Comparison of ENCODE assay signal across 21 cellular contexts in genomic region chr2:64251497-64252277, GRCh38.
"Had no signal": no experiment of that assay in that cellular context is flagged by ENCODE, and none has a peak within 500 bp of the region (broad histone marks: within the 10 kb centered on the region; RNA-seq: fewer than 3 reads in every experiment).

No MANE protein-coding gene starts in this region.

- H3K4me1 Mint-ChIP-seq: stimulated activated memory B cell treated with anti-CD40 and anti-IgM and Interleukin-4, amounts not matched to agents 10 μg/mL and 1 μg/mL and 100 μg/mL, for 72 hours had no signal

- H3K27ac Mint-ChIP-seq: activated CD4-positive, alpha-beta memory T cell treated with anti-CD3 and anti-CD28 coated beads for 36 hours; activated naive CD8-positive, alpha-beta T cell treated with anti-CD3 and anti-CD28 coated beads for 36 hours; dendritic cell treated with granulocyte-macrophage colony-stimulating factor and Interleukin-4, amounts not matched to agents 40 ng/mL and 50 ng/mL, for 4 days; effector memory CD8-positive, alpha-beta T cell; mesothelial cell of epicardium; nephron; type B pancreatic cell had no signal

- ATAC-seq: effector memory CD8-positive, alpha-beta T cell; sciatic nerve; stimulated activated memory B cell treated with anti-CD40 and anti-IgM and Interleukin-4, amounts not matched to agents 10 μg/mL and 1 μg/mL and 100 μg/mL, for 72 hours had no signal

- H3K9me3 Mint-ChIP-seq: activated naive CD8-positive, alpha-beta T cell treated with anti-CD3 and anti-CD28 coated beads for 36 hours; dendritic cell treated with granulocyte-macrophage colony-stimulating factor and Interleukin-4, amounts not matched to agents 40 ng/mL and 50 ng/mL, for 4 days; effector memory CD8-positive, alpha-beta T cell; mesothelial cell of epicardium; nephron; type B pancreatic cell had no signal

- H3K4me3 ChIP-seq: hepatocyte, lung, smooth muscle cell, testis had no signal

- H3K36me3 ChIP-seq: WERI-Rb-1 had no signal

- H3K27ac ChIP-seq: epithelial cell of prostate, hepatocyte, parathyroid adenoma, testis, WERI-Rb-1 had no signal

- H3K9me3 ChIP-seq: testis had no signal

- H3K36me3 Mint-ChIP-seq: activated CD4-positive, alpha-beta memory T cell treated with anti-CD3 and anti-CD28 coated beads for 36 hours; activated naive CD8-positive, alpha-beta T cell treated with anti-CD3 and anti-CD28 coated beads for 36 hours had no signal

- H3K27me3 Mint-ChIP-seq: activated CD4-positive, alpha-beta memory T cell treated with anti-CD3 and anti-CD28 coated beads for 36 hours; activated naive CD8-positive, alpha-beta T cell treated with anti-CD3 and anti-CD28 coated beads for 36 hours; dendritic cell treated with granulocyte-macrophage colony-stimulating factor and Interleukin-4, amounts not matched to agents 40 ng/mL and 50 ng/mL, for 4 days; stimulated activated memory B cell treated with anti-CD40 and anti-IgM and Interleukin-4, amounts not matched to agents 10 μg/mL and 1 μg/mL and 100 μg/mL, for 72 hours had no signal

- H3K4me1 ChIP-seq: parathyroid adenoma, testis had no signal

- DNase-seq: activated CD4-positive, alpha-beta memory T cell treated with anti-CD3 and anti-CD28 coated beads for 36 hours; activated naive CD4-positive, alpha-beta T cell; activated naive CD8-positive, alpha-beta T cell treated with anti-CD3 and anti-CD28 coated beads for 36 hours; amniotic stem cell; effector memory CD8-positive, alpha-beta T cell; foreskin fibroblast; stimulated activated CD4-positive, alpha-beta T cell treated with anti-CD3 and anti-CD28 coated beads, Interleukin-4, amount 100 ng/mL, for 24 hours; testis; WERI-Rb-1 had no signal

- FAIRE-seq: keratinocyte had no signal

- H3K9ac ChIP-seq: parathyroid adenoma had no signal

- H3K4me3 Mint-ChIP-seq: activated CD4-positive, alpha-beta memory T cell treated with anti-CD3 and anti-CD28 coated beads for 36 hours; activated naive CD8-positive, alpha-beta T cell treated with anti-CD3 and anti-CD28 coated beads for 36 hours; dendritic cell treated with granulocyte-macrophage colony-stimulating factor and Interleukin-4, amounts not matched to agents 40 ng/mL and 50 ng/mL, for 4 days; effector memory CD8-positive, alpha-beta T cell; mesothelial cell of epicardium; nephron; stimulated activated memory B cell treated with anti-CD40 and anti-IgM and Interleukin-4, amounts not matched to agents 10 μg/mL and 1 μg/mL and 100 μg/mL, for 72 hours; type B pancreatic cell had no signal

- H3K27me3 ChIP-seq: hepatocyte, testis had no signal
